In genomic region chr12:92363295-92364146, GRCh38 we compare ENCODE assay signal across 8 cellular contexts.
DNase-seq lines count a peak whose midpoint lies in the region; ATAC-seq, FAIRE-seq and TF ChIP-seq lines count a peak whose summit lies in the region.

No MANE protein-coding gene starts in this region.

- no peaks in the 10 kb centered on the region for H3K4me1 Mint-ChIP-seq in MCF 10A (ENCODE audit: insufficient read depth, unreplicated experiment)
- peaks cover 11% of the 10 kb centered on the region for H3K4me1 Mint-ChIP-seq in astrocyte (ENCODE audit: low read depth, unreplicated experiment)

- DNase-seq in breast epithelium (ENCODE audit: low spot score in 2 of 2): no peak
- DNase-seq in MCF 10A (ENCODE audit: unreplicated experiment): no peak
- DNase-seq in SJCRH30: peak; percentile 92 to 95
- peak; percentile 32 for DNase-seq in astrocyte (ENCODE audit: low read depth)
- no peak for DNase-seq in left lobe of liver (ENCODE audit: low spot score)
- peak; percentile 58 for DNase-seq in stimulated activated CD8-positive, alpha-beta memory T cell treated with anti-CD3 and anti-CD28 coated beads, Interleukin-4, amount 100 ng/mL, for 48 hours
- no peak for DNase-seq in cortex of kidney (lab: John Stamatoyannopoulos, UW)

- H3K36me3 ChIP-seq in breast epithelium: no peaks in the 10 kb centered on the region
- H3K36me3 ChIP-seq in SJCRH30: no peaks in the 10 kb centered on the region
- no peaks in the 10 kb centered on the region for H3K36me3 ChIP-seq in astrocyte (ENCODE audit: insufficient read depth, low read length)

- ATAC-seq in HG03025 (IDR thresholded peaks at IDR 0.05; ENCODE audit: low FRiP score, unreplicated experiment): peak; percentile 74
- ATAC-seq in left lobe of liver: peak; percentile 55

- H3K9me3 Mint-ChIP-seq in MCF 10A (ENCODE audit: unreplicated experiment): no peaks in the 10 kb centered on the region
- H3K9me3 Mint-ChIP-seq in astrocyte (ENCODE audit: unreplicated experiment): no peaks in the 10 kb centered on the region

- peak overlapping the region; percentile 67 for H3K4me2 ChIP-seq in astrocyte (ENCODE audit: low read length)

- no peak for FAIRE-seq in astrocyte (lab: Jason Lieb, UNC)

- peak overlapping the region; percentile 23 to 70 for H3K27ac ChIP-seq in breast epithelium
- H3K27ac ChIP-seq in SJCRH30: peak overlapping the region; percentile 93
- H3K27ac ChIP-seq in astrocyte (ENCODE audit: low read depth, low read length): no peak overlapping the region

- H3K4me3 Mint-ChIP-seq in MCF 10A (ENCODE audit: unreplicated experiment) (no peak overlapping the region), astrocyte (ENCODE audit: unreplicated experiment) (peak overlapping the region; percentile 29)

- H3K9ac ChIP-seq in astrocyte (ENCODE audit: low read length): peak overlapping the region; percentile 3

- no peaks in the 10 kb centered on the region for H3K79me2 ChIP-seq in astrocyte (ENCODE audit: insufficient read depth, low read length)

- no peak overlapping the region for H3K27ac Mint-ChIP-seq in MCF 10A (ENCODE audit: low read depth, unreplicated experiment)
- peak overlapping the region; percentile 36 for H3K27ac Mint-ChIP-seq in astrocyte (ENCODE audit: unreplicated experiment)

- H4K20me1 ChIP-seq in astrocyte (ENCODE audit: insufficient read depth, low read length): no peaks in the 10 kb centered on the region

- TF ChIP-seq CTCF in breast epithelium (IDR thresholded peaks at IDR 0.05) (no peak), MCF 10A (IDR thresholded peaks at IDR 0.05; ENCODE audit: unreplicated experiment) (no peak), astrocyte (IDR thresholded peaks at IDR 0.05; ENCODE audit: insufficient read depth, low read depth, low read length) (no peak)

- no peaks in the 10 kb centered on the region for H3K27me3 ChIP-seq in breast epithelium
- no peaks in the 10 kb centered on the region for H3K27me3 ChIP-seq in SJCRH30
- no peaks in the 10 kb centered on the region for H3K27me3 ChIP-seq in astrocyte (ENCODE audit: insufficient read depth, low read length)

- CTCF ChIA-PET in MCF 10A (lab: Yijun Ruan, JAX): interaction anchor here (0.5 to 1.2 kb wide), 3 partner anchors 15 to 200 kb away, joined by 3 to 6 read pairs (median 3); no protein-coding TSS in a partner anchor

- no peak for TF ChIP-seq POLR2A in breast epithelium (IDR thresholded peaks at IDR 0.05)

- peak overlapping the region; percentile 51 for H2AFZ ChIP-seq in astrocyte (ENCODE audit: low read depth, low read length)

- no peaks in the 10 kb centered on the region for H3K27me3 Mint-ChIP-seq in MCF 10A (ENCODE audit: insufficient read depth, unreplicated experiment)
- no peaks in the 10 kb centered on the region for H3K27me3 Mint-ChIP-seq in astrocyte (ENCODE audit: low read depth, unreplicated experiment)

- intact Hi-C loops in breast epithelium (cut with DNase I; ENCODE audit: low total_unique reads) (no loop called here), MCF 10A (cut with micrococcal nuclease) (no loop called here)

- POLR2A ChIA-PET in MCF 10A (lab: Yijun Ruan, JAX): interaction anchor here (1.0 kb wide), 1 partner anchor 114 kb away, joined by 3 read pairs; no protein-coding TSS in a partner anchor

- H3K36me3 Mint-ChIP-seq in MCF 10A (ENCODE audit: insufficient read depth, unreplicated experiment): no peaks in the 10 kb centered on the region
- no peaks in the 10 kb centered on the region for H3K36me3 Mint-ChIP-seq in astrocyte (ENCODE audit: low read depth, unreplicated experiment)

- H3K9me3 ChIP-seq in breast epithelium (no peaks in the 10 kb centered on the region), SJCRH30 (replicated peaks) (no peaks in the 10 kb centered on the region), astrocyte (ENCODE audit: insufficient read depth, low read depth, low read length) (no peaks in the 10 kb centered on the region)

- no TSS peak for BruUV-seq in MCF 10A (replicated peaks; lab: Mats Ljungman, UMichigan)

- H3K4me3 ChIP-seq in breast epithelium (peak overlapping the region in 2 of 3 donors; percentile 27 to 39), SJCRH30 (peak overlapping the region; percentile 57), astrocyte (ENCODE audit: insufficient read depth, low read depth, low read length) (no peak overlapping the region)

- no peaks in the 10 kb centered on the region for H3K4me1 ChIP-seq in breast epithelium
- H3K4me1 ChIP-seq in SJCRH30: peaks cover 20% of the 10 kb centered on the region; the same call in 1 of the 2 replicates
- H3K4me1 ChIP-seq in astrocyte (ENCODE audit: insufficient read depth, low read length): peaks cover 7% of the 10 kb centered on the region

Comparison
In these comparisons a context has a peak if more than half of its experiments do, and no peak if none do; other contexts are left out.
1. DNase-seq: peak in SJCRH30 (2 of 2), astrocyte (single experiment) and stimulated activated CD8-positive, alpha-beta memory T cell treated with anti-CD3 and anti-CD28 coated beads, Interleukin-4, amount 100 ng/mL, for 48 hours (single experiment); none in breast epithelium (0 of 2), MCF 10A (single experiment), left lobe of liver (single experiment) and cortex of kidney (single experiment).